Comparison of ENCODE assay signal across 1 cellular context in genomic region chr2:44770221-44771187, GRCh38.
TF ChIP-seq lines count a peak whose summit lies in the region.

No MANE protein-coding gene starts in this region.

TF ChIP-seq in GM23338, 12 proteins besides CTCF, POLR2A, EP300 and RAD21 (continued from another document):
- no peak for TF ChIP-seq ZNF462 (CRISPR knock-in tag; IDR thresholded peaks at IDR 0.05)
- TF ChIP-seq ZNF331 (CRISPR knock-in tag; IDR thresholded peaks at IDR 0.05; ENCODE audit: low read depth) = no peak
- TF ChIP-seq NANOG (IDR thresholded peaks at IDR 0.05; ENCODE audit: borderline replicate concordance) = no peak
- TF ChIP-seq REST (IDR thresholded peaks at IDR 0.05; ENCODE audit: unreplicated experiment) = no peak
- no peak for TF ChIP-seq EZH2phosphoT487 (IDR thresholded peaks at IDR 0.05; ENCODE audit: unreplicated experiment)
- TF ChIP-seq ETS1 (IDR thresholded peaks at IDR 0.05) = no peak
- TF ChIP-seq EZH2 (IDR thresholded peaks at IDR 0.05; ENCODE audit: low read depth, unreplicated experiment) = no peak
TF ChIP-seq in GM23338: peak in this region for 0.
